9 cellular contexts compared by ENCODE assay signal in the genomic region with DNA sequence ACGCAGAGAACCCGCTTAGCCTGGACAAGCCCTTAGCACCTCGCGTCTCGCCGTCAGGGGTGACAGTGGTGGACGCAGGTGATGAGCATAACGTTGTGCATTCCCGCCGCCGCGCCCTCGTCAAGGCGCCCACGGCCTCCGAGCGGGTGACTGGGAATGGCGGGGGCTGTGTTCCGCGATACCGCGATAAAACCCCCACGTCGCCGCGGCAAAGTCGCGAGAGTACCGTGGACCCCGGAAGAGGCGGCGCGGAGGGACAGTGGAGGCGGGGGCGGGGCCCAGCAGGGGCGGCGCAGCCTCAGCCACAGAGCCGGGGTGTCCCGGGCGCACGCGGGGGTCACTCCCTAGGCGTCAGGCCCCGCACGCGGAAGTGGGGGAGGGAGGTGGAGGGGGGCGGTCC. TPM values are rescaled to one million over a fixed set of nuclear protein-coding genes. Genes with fewer than 3 reads are reported as not detected.
DNase-seq lines count a peak whose midpoint lies in the region; ATAC-seq and TF ChIP-seq lines count a peak whose summit lies in the region.
"Had no signal": no experiment of that assay in that cellular context is flagged by ENCODE, and none has a peak within 500 bp of the region (broad histone marks: within the 10 kb centered on the region; RNA-seq: fewer than 3 reads in every experiment).

No MANE protein-coding gene starts in this region.

- H3K4me3 ChIP-seq in retinal pigment epithelial cell (ENCODE audit: low read length) = peak overlapping the region; percentile 43
- H3K4me3 ChIP-seq in urinary bladder (ENCODE audit: low read depth, low read length) = peak overlapping the region; percentile 60

- no peaks in the 10 kb centered on the region for H3K36me3 ChIP-seq in urinary bladder (ENCODE audit: insufficient read depth)

- TF ChIP-seq CTCF in retinal pigment epithelial cell (conservative IDR thresholded peaks at IDR 0.05; ENCODE audit: low read depth, low read length) = no peak

- peaks cover 3% of the 10 kb centered on the region for H3K4me1 ChIP-seq in urinary bladder (ENCODE audit: insufficient read depth)

- ATAC-seq in esophagus mucosa = peak; percentile 70
- ATAC-seq in HG02885 (IDR thresholded peaks at IDR 0.05; ENCODE audit: poor library complexity, unreplicated experiment) = no peak
- ATAC-seq: HCT116 had no signal

- WGBS in urinary bladder = 25% methylated on average over 47 of the region's 47 CpGs

- H3K27ac ChIP-seq in urinary bladder (ENCODE audit: low read depth) = no peak overlapping the region

- DNase-seq in ELR (ENCODE audit: low read depth) (peak; percentile 33), retinal pigment epithelial cell (ENCODE audit: low read depth) (no peak), cortex of kidney (lab: John Stamatoyannopoulos, UW) (no peak), NCI-H2029 treated with DMSO at 0.1 percent for 48 hours (lab: John Stamatoyannopoulos, UW) (no peak)
- peak; percentile 14 for DNase-seq in activated CD8-positive, alpha-beta memory T cell treated with anti-CD3 and anti-CD28 coated beads, Interleukin-2, amount 50 U/mL, for 1 hour (ENCODE audit: extremely low read depth)

RNA-seq across cellular contexts. Expression of a gene that starts 53.8 kb away (rescaled TPM):
- total RNA-seq in esophagus mucosa (5.3 TPM), urinary bladder (6.3 TPM)
- 8.4 TPM for polyA plus RNA-seq in urinary bladder

RNA-seq across cellular contexts. Expression of a gene that starts 54.1 kb away (rescaled TPM):
- total RNA-seq in esophagus mucosa = 0.28 TPM
- total RNA-seq in urinary bladder = not detected
- 0.06 TPM for polyA plus RNA-seq in urinary bladder

Comparison
In these comparisons a context has a peak if more than half of its experiments do, and no peak if none do; other contexts are left out.
1. DNase-seq: peak in ELR (single experiment) and activated CD8-positive, alpha-beta memory T cell treated with anti-CD3 and anti-CD28 coated beads, Interleukin-2, amount 50 U/mL, for 1 hour (single experiment); none in retinal pigment epithelial cell (single experiment), cortex of kidney (single experiment) and NCI-H2029 treated with DMSO at 0.1 percent for 48 hours (single experiment).